ENCODE assay signal across 8 cellular contexts in the genomic region with DNA sequence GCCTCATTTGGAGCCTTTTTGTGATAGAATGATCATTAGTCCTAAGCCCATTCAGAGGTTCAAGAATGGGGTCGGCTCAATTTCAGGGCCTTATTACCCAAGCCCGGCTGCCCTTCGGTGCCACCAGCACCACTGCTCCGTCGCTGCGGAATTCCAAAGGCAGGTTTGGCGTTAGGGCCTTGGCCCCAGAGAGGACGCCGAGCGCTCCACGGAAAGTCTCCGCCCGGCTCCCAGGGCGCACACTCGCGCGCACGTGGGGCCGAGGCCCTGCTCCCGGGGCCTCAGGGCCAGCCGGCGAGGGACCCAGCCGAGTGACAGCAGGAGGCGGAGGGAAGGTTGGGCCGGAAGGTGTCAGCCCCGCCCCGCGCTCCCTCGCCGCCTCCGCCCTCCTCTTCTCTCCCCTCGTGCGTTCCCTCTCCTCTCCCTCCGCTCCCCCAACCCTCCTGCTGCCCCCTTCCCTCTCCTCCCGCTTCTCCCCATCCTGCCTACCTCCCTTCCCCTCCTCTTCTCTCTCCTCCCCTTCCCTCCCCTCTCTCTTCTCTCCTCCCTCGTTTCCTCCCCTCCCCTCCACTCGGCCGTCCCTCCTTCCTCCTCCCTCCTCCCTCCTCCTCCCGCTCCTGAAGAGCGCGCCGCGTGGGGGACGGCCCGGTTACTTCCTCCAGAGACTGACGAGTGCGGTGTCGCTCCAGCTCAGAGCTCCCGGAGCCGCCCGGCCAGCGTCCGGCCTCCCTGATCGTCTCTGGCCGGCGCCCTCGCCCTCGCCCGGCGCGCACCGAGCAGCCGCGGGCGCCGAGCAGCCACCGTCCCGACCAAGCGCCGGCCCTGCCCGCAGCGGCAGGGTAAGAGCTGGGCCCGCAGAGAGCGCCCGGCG. TPM values are rescaled to one million over a fixed set of nuclear protein-coding genes. Genes with fewer than 3 reads are reported as not detected.
DNase-seq lines count a peak whose midpoint lies in the region; TF ChIP-seq lines count a peak whose summit lies in the region.

Gene ETS2, plus strand, starts transcription at position 648 of the 871 bp plus-strand sequence. CDS start 4,106 bp downstream, outside the sequence.

- no peaks in the 10 kb centered on the region for H3K27me3 Mint-ChIP-seq in activated naive CD8-positive, alpha-beta T cell

- peak within 1 kb of the TSS; percentile 86 for H3K27ac Mint-ChIP-seq in activated naive CD8-positive, alpha-beta T cell

- no peak for TF ChIP-seq CTCF in HFF-Myc (IDR thresholded peaks at IDR 0.05; ENCODE audit: low read depth, low read length, missing control alignments)
- TF ChIP-seq CTCF in suprapubic skin (IDR thresholded peaks at IDR 0.05) = no peak

- peaks cover 4% of the 10 kb centered on the region for H3K36me3 ChIP-seq in suprapubic skin

- no peaks in the 10 kb centered on the region for H3K9me3 Mint-ChIP-seq in activated naive CD8-positive, alpha-beta T cell (ENCODE audit: low read depth)

- DNase-seq in ELR (ENCODE audit: low read depth) = peak; percentile 92
- peak; percentile 78 for DNase-seq in HFF-Myc (ENCODE audit: extremely low read depth, low read depth)
- peak; percentile 89 for DNase-seq in NCI-H1105 (lab: John Stamatoyannopoulos, UW)
- DNase-seq in SKM-1 treated with dmso at 0.1 percent for 144 hours (lab: John Stamatoyannopoulos, UW; ENCODE audit: unreplicated experiment) = peak; percentile 96
- DNase-seq in glomerular endothelial cell (ENCODE audit: extremely low read depth, low read depth, low spot score) = no peak
- peak; percentile 85 for DNase-seq in occipital lobe (lab: John Stamatoyannopoulos, UW)
- DNase-seq in suprapubic skin (ENCODE audit: low spot score in 2 of 2) = peak; percentile 93 to 94

- TF ChIP-seq EP300 in suprapubic skin (IDR thresholded peaks at IDR 0.05) = no peak

- peak within 1 kb of the TSS; percentile 88 for H3K4me3 ChIP-seq in HFF-Myc (replicated peaks; ENCODE audit: low read depth, low read length)
- peak within 1 kb of the TSS; percentile 82 for H3K4me3 ChIP-seq in suprapubic skin

- peak within 1 kb of the TSS; percentile 93 for H3K27ac ChIP-seq in suprapubic skin

- peaks cover 33% of the 10 kb centered on the region for H3K4me1 ChIP-seq in suprapubic skin

- WGBS in suprapubic skin = under 1% methylated on average over 53 of the region's 76 CpGs

- H3K9me3 ChIP-seq in suprapubic skin = no peaks in the 10 kb centered on the region

- peaks cover 32% of the 10 kb centered on the region for H3K4me1 Mint-ChIP-seq in activated naive CD8-positive, alpha-beta T cell (ENCODE audit: low read depth)

- peak within 1 kb of the TSS; percentile 95 for H3K4me3 Mint-ChIP-seq in activated naive CD8-positive, alpha-beta T cell

- no peaks in the 10 kb centered on the region for H3K27me3 ChIP-seq in suprapubic skin

- peaks cover 4% of the 10 kb centered on the region for H3K36me3 Mint-ChIP-seq in activated naive CD8-positive, alpha-beta T cell

- TF ChIP-seq POLR2A in suprapubic skin (IDR thresholded peaks at IDR 0.05) = peak; percentile 94 to 96

RNA-seq across cellular contexts. Expression of gene ETS2, which starts in this region (rescaled TPM):
- total RNA-seq in glomerular endothelial cell = 76.8 and 102 TPM in 2 replicates
- 9.8 TPM for total RNA-seq in occipital lobe
- 100 to 1,000 TPM; 198 to 510 (median 416) TPM for total RNA-seq in suprapubic skin
